8 cellular contexts compared by ENCODE assay signal in genomic region chr10:114045071-114045737, GRCh38.
DNase-seq lines count a peak whose midpoint lies in the region; TF ChIP-seq lines count a peak whose summit lies in the region.

No MANE protein-coding gene starts in this region.

- H3K27me3 ChIP-seq in endocrine pancreas (ENCODE audit: control insufficient read depth, insufficient read depth, low read length) = peaks cover 6% of the 10 kb centered on the region

- no peak overlapping the region for H3K27ac Mint-ChIP-seq in nephron progenitor cell

- H3K4me1 ChIP-seq in endocrine pancreas (ENCODE audit: control insufficient read depth, insufficient read depth, low read length) = peaks cover 9% of the 10 kb centered on the region

- H3K4me3 Mint-ChIP-seq in nephron progenitor cell = peak overlapping the region; percentile 72

- peaks cover 3% of the 10 kb centered on the region for H3K9me3 Mint-ChIP-seq in nephron progenitor cell

- TF ChIP-seq CTCF in nephron progenitor cell (IDR thresholded peaks at IDR 0.05) = no peak

- H3K27ac ChIP-seq in SK-N-MC = peak overlapping the region; percentile 92

- H3K36me3 ChIP-seq in SK-N-MC (ENCODE audit: insufficient read depth, low read length) (peaks cover 41% of the 10 kb centered on the region), endocrine pancreas (ENCODE audit: control insufficient read depth, insufficient read depth, low read length) (no peaks in the 10 kb centered on the region)

- peaks cover 97% of the 10 kb centered on the region for H3K27me3 Mint-ChIP-seq in nephron progenitor cell (ENCODE audit: low read depth, poor library complexity)

- no peaks in the 10 kb centered on the region for H3K9me3 ChIP-seq in SK-N-MC (ENCODE audit: low read depth, low read length)
- no peaks in the 10 kb centered on the region for H3K9me3 ChIP-seq in endocrine pancreas (ENCODE audit: control insufficient read depth, low read length)

- no peaks in the 10 kb centered on the region for H3K36me3 Mint-ChIP-seq in nephron progenitor cell (ENCODE audit: low read depth)

- peaks cover 20% of the 10 kb centered on the region for H3K4me1 Mint-ChIP-seq in nephron progenitor cell

- DNase-seq in NCI-H1092 treated with DMSO at 0.1 percent for 48 hours (lab: John Stamatoyannopoulos, UW) (peak; percentile 3), NCI-H1092 (lab: John Stamatoyannopoulos, UW) (no peak), SK-N-MC (ENCODE audit: low read depth, low spot score) (no peak), nephron progenitor cell (peak; percentile 67), SKM-1 treated with dmso at 0.1 percent for 144 hours (lab: John Stamatoyannopoulos, UW; ENCODE audit: unreplicated experiment) (no peak), NCI-H2081 treated with DMSO at 0.1 percent for 48 hours (lab: John Stamatoyannopoulos, UW) (no peak), NCI-H2029 treated with DMSO at 0.1 percent for 48 hours (lab: John Stamatoyannopoulos, UW) (no peak)

- H3K4me3 ChIP-seq in SK-N-MC (peak overlapping the region; percentile 87), endocrine pancreas (ENCODE audit: control insufficient read depth, insufficient read depth, low read length) (peak overlapping the region; percentile 35)

- H3K9ac ChIP-seq in SK-N-MC (ENCODE audit: insufficient read length) = peak overlapping the region; percentile 93
- H3K9ac ChIP-seq in endocrine pancreas (ENCODE audit: control insufficient read depth, insufficient read depth, low read length) = peak overlapping the region; percentile 26

Comparison
In these comparisons a context has a peak if more than half of its experiments do, and no peak if none do; other contexts are left out.
1. DNase-seq: peak in NCI-H1092 treated with DMSO at 0.1 percent for 48 hours (single experiment) and nephron progenitor cell (single experiment); none in NCI-H1092 (single experiment), SK-N-MC (single experiment), SKM-1 treated with dmso at 0.1 percent for 144 hours (single experiment), NCI-H2081 treated with DMSO at 0.1 percent for 48 hours (single experiment) and NCI-H2029 treated with DMSO at 0.1 percent for 48 hours (single experiment).